Comparison of ENCODE assay signal across 1 cellular context in genomic region chr17:77498875-77499698, GRCh38.
TF ChIP-seq lines count a peak whose summit lies in the region.

No MANE protein-coding gene starts in this region.

TF ChIP-seq in HepG2, 621 proteins besides CTCF, POLR2A, EP300 and RAD21 (continued from another document):
- no peak for TF ChIP-seq ZBTB25 (CRISPR knock-in tag; IDR thresholded peaks at IDR 0.05)
- TF ChIP-seq ZNF7 (CRISPR knock-in tag; IDR thresholded peaks at IDR 0.05) = no peak
- peak; percentile 96 for TF ChIP-seq RBM22 (optimal IDR thresholded peaks at IDR 0.05; ENCODE audit: low read length)
- TF ChIP-seq PAF1 (CRISPR knock-in tag; IDR thresholded peaks at IDR 0.05) = peak; percentile 78; the same call in 1 of the 2 replicates
- no peak for TF ChIP-seq KDM5A (IDR thresholded peaks at IDR 0.05; ENCODE audit: borderline replicate concordance, low read length)
- no peak for TF ChIP-seq STAT6 (CRISPR knock-in tag; IDR thresholded peaks at IDR 0.05; ENCODE audit: borderline replicate concordance)
- no peak for TF ChIP-seq ZNF224 (CRISPR knock-in tag; IDR thresholded peaks at IDR 0.05)
- no peak for TF ChIP-seq GRHL1 (CRISPR knock-in tag; conservative IDR thresholded peaks at IDR 0.05)
- no peak for TF ChIP-seq ZNF296 (CRISPR knock-in tag; conservative IDR thresholded peaks at IDR 0.05)
- no peak for TF ChIP-seq FOXC1 (CRISPR knock-in tag; IDR thresholded peaks at IDR 0.05; ENCODE audit: borderline replicate concordance)
- peak; percentile 35 for TF ChIP-seq RBM39 (IDR thresholded peaks at IDR 0.05; ENCODE audit: low read depth, low read length, poor library complexity, severe bottlenecking)
- TF ChIP-seq EED (CRISPR knock-in tag; IDR thresholded peaks at IDR 0.05) = 0 out of 2 replicates have a peak, but pooled peaks have one; percentile 7
- TF ChIP-seq MATR3 (CRISPR knock-in tag; IDR thresholded peaks at IDR 0.05) = no peak
- no peak for TF ChIP-seq RNF219 (CRISPR knock-in tag; IDR thresholded peaks at IDR 0.05)
- peak; percentile 19; the same call in 1 of the 2 replicates for TF ChIP-seq ZNF768 (CRISPR knock-in tag; IDR thresholded peaks at IDR 0.05)
- TF ChIP-seq AHDC1 (CRISPR knock-in tag; IDR thresholded peaks at IDR 0.05; ENCODE audit: borderline replicate concordance) = no peak
- TF ChIP-seq HNRNPL (IDR thresholded peaks at IDR 0.05; ENCODE audit: low read depth, low read length) = 0 out of 2 replicates have a peak, but pooled peaks have one; percentile 17
- TF ChIP-seq GATA4 (IDR thresholded peaks at IDR 0.05; ENCODE audit: borderline replicate concordance, low read depth) = no peak
- TF ChIP-seq TBX2 (CRISPR knock-in tag; IDR thresholded peaks at IDR 0.05; ENCODE audit: borderline replicate concordance) = 0 out of 2 replicates have a peak, but pooled peaks have one; percentile 13
- no peak for TF ChIP-seq RXRA (CRISPR knock-in tag; IDR thresholded peaks at IDR 0.05)
- no peak for TF ChIP-seq PRMT3 (CRISPR knock-in tag; IDR thresholded peaks at IDR 0.05; ENCODE audit: borderline replicate concordance, low read depth)
